ENCODE assay signal across 13 cellular contexts in genomic region chr1:156640842-156641706, GRCh38. TPM values are rescaled to one million over a fixed set of nuclear protein-coding genes. Genes with fewer than 3 reads are reported as not detected.
DNase-seq lines count a peak whose midpoint lies in the region; ATAC-seq, FAIRE-seq and TF ChIP-seq lines count a peak whose summit lies in the region.
"Had no signal": no experiment of that assay in that cellular context is flagged by ENCODE, and none has a peak within 500 bp of the region (broad histone marks: within the 10 kb centered on the region; RNA-seq: fewer than 3 reads in every experiment).

No MANE protein-coding gene starts in this region.

- H3K9me3 ChIP-seq in CD8-positive, alpha-beta memory T cell (ENCODE audit: low read length), result no peaks in the 10 kb centered on the region
- H3K9me3 ChIP-seq in small intestine (ENCODE audit: control insufficient read depth, low read depth), result no peaks in the 10 kb centered on the region

- H3K4me1 Mint-ChIP-seq in CD8-positive, alpha-beta memory T cell, result peaks cover 20 to 34% (median 22%) of the 10 kb centered on the region in 3 donors
- H3K4me1 Mint-ChIP-seq in T-cell (peaks cover 20 to 34% (median 33%) of the 10 kb centered on the region in 3 donors), progenitor cell of endocrine pancreas (ENCODE audit: low read depth) (peaks cover 3% of the 10 kb centered on the region)

- no peak overlapping the region for H3K27ac ChIP-seq in CD8-positive, alpha-beta memory T cell (ENCODE audit: low read depth, low read length)
- no peak overlapping the region for H3K27ac ChIP-seq in small intestine (ENCODE audit: low read depth in 1 of 2, low read length in 1 of 2)
- H3K27ac ChIP-seq: GM23248 had no signal

- no peak for DNase-seq in CD8-positive, alpha-beta memory T cell
- DNase-seq in T-cell, result no peak
- no peak for DNase-seq in progenitor cell of endocrine pancreas (ENCODE audit: low spot score, unreplicated experiment)
- DNase-seq in AG20443 (ENCODE audit: low spot score), result no peak
- no peak for DNase-seq in small intestine
- DNase-seq: MV-4-11 had no signal

- no peak for TF ChIP-seq CTCF in progenitor cell of endocrine pancreas (IDR thresholded peaks at IDR 0.05; ENCODE audit: unreplicated experiment)

- H3K27me3 Mint-ChIP-seq in CD8-positive, alpha-beta memory T cell, result peaks cover 75 to 86% of the 10 kb centered on the region in 2 donors
- H3K27me3 Mint-ChIP-seq in T-cell, result peaks cover 73 to 91% of the 10 kb centered on the region in 2 donors
- H3K27me3 Mint-ChIP-seq in progenitor cell of endocrine pancreas, result peaks cover 87% of the 10 kb centered on the region

- H3K4me1 ChIP-seq in CD8-positive, alpha-beta memory T cell (ENCODE audit: insufficient read depth, low read length), result peaks cover 18% of the 10 kb centered on the region
- no peaks in the 10 kb centered on the region for H3K4me1 ChIP-seq in small intestine (ENCODE audit: control insufficient read depth in 2 of 2, insufficient read depth in 1 of 2, low read depth in 1 of 2, low read length in 1 of 2)

- H3K36me3 ChIP-seq in CD8-positive, alpha-beta memory T cell (ENCODE audit: insufficient read depth, low read length), result no peaks in the 10 kb centered on the region
- peaks cover 0 to 3% of the 10 kb centered on the region in 2 donors for H3K36me3 ChIP-seq in small intestine (ENCODE audit: control insufficient read depth in 2 of 2, insufficient read depth in 2 of 2, low read length in 2 of 2)

- H3K9me3 Mint-ChIP-seq in CD8-positive, alpha-beta memory T cell, result peaks cover 0 to 4% (median 0%) of the 10 kb centered on the region in 5 donors
- H3K9me3 Mint-ChIP-seq in T-cell, result no peaks in the 10 kb centered on the region
- H3K9me3 Mint-ChIP-seq in progenitor cell of endocrine pancreas (ENCODE audit: low read depth), result no peaks in the 10 kb centered on the region

- no peaks in the 10 kb centered on the region for H3K36me3 Mint-ChIP-seq in CD8-positive, alpha-beta memory T cell
- H3K36me3 Mint-ChIP-seq in T-cell (no peaks in the 10 kb centered on the region), progenitor cell of endocrine pancreas (ENCODE audit: insufficient read depth) (no peaks in the 10 kb centered on the region)

- FAIRE-seq in small intestine (lab: Jason Lieb, UNC), result no peak

- CTCF ChIA-PET in CD8-positive, alpha-beta memory T cell (lab: Charles Lee), result interaction anchor here (0.8 to 1.3 kb wide), 4 partner anchors 15 to 85 kb away, joined by 3 to 4 read pairs (median 3); no protein-coding TSS in a partner anchor
- CTCF ChIA-PET in T-cell (lab: Charles Lee), result interaction anchor here (0.5 to 1.0 kb wide), 2 partner anchors 14 to 23 kb away, joined by 4 read pairs; no protein-coding TSS in a partner anchor

- peak overlapping the region; percentile 22 to 86 (median 67) for H3K4me3 Mint-ChIP-seq in CD8-positive, alpha-beta memory T cell
- H3K4me3 Mint-ChIP-seq in T-cell, result peak overlapping the region; percentile 56 to 81 (median 57)
- H3K4me3 Mint-ChIP-seq in progenitor cell of endocrine pancreas (ENCODE audit: low read depth), result peak overlapping the region; percentile 41

- WGBS in small intestine, 3 donors, result 37 to 47% (median 37%) methylated on average over 6 of the region's 6 CpGs

- no peak overlapping the region for H3K4me3 ChIP-seq in CD8-positive, alpha-beta memory T cell (ENCODE audit: low read length)
- H3K4me3 ChIP-seq in iPS-11a (ENCODE audit: low read depth, low read length) (peak overlapping the region; percentile 13), small intestine (ENCODE audit: low read depth in 1 of 2, low read length in 2 of 2) (no peak overlapping the region)
- H3K4me3 ChIP-seq: GM23248 had no signal

- peaks cover 55% of the 10 kb centered on the region for H3K27me3 ChIP-seq in CD8-positive, alpha-beta memory T cell (ENCODE audit: insufficient read depth, low read length, poor library complexity, severe bottlenecking)
- peaks cover 3 to 26% of the 10 kb centered on the region in 2 donors for H3K27me3 ChIP-seq in small intestine (ENCODE audit: control insufficient read depth in 2 of 2, insufficient read depth in 2 of 2, low read length in 2 of 2)

- ATAC-seq in T-cell (replicated peaks in 1 of 4), result no peak
- ATAC-seq in activated CD4-positive, CD25-positive, alpha-beta regulatory T cell treated with anti-CD3 and anti-CD28 coated beads, Interleukin-2, amount 50 U/mL, for 24 hours, result no peak
- ATAC-seq in HG03159 (IDR thresholded peaks at IDR 0.05; ENCODE audit: unreplicated experiment), result no peak

- H3K27ac Mint-ChIP-seq in CD8-positive, alpha-beta memory T cell, result peak overlapping the region in 1 of 8 donors; percentile 25
- H3K27ac Mint-ChIP-seq in T-cell, result peak overlapping the region in 1 of 2 donors; percentile 43
- H3K27ac Mint-ChIP-seq in progenitor cell of endocrine pancreas, result peak overlapping the region; percentile 29

- POLR2A ChIA-PET in CD8-positive, alpha-beta memory T cell (lab: Charles Lee), result no interaction called here
- POLR2A ChIA-PET in T-cell (lab: Charles Lee), result no interaction called here

RNA-seq across cellular contexts. Expression of gene BCAN, which starts 0.8 kb away (rescaled TPM):
- not detected for total RNA-seq in CD8-positive, alpha-beta memory T cell
- not detected for polyA plus RNA-seq in CD8-positive, alpha-beta memory T cell
- total RNA-seq in T-cell (not detected), progenitor cell of endocrine pancreas (not detected in 2 replicates)
- under 1 TPM in 1 of 3 donors, not detected in 2; 0.36 TPM for polyA plus RNA-seq in small intestine
- total RNA-seq: Daoy, fibroblast of villous mesenchyme, GM23248 had no signal
- polyA plus RNA-seq: GM23248 had no signal

RNA-seq across cellular contexts. Expression of gene HAPLN2, which starts 21.9 kb away (rescaled TPM):
- total RNA-seq in CD8-positive, alpha-beta memory T cell, result not detected
- not detected for polyA plus RNA-seq in CD8-positive, alpha-beta memory T cell
- total RNA-seq in T-cell, result under 1 TPM in 1 of 5 donors, not detected in 4; 0.33 TPM
- 0.38 and 0.93 TPM in 2 replicates for total RNA-seq in progenitor cell of endocrine pancreas
- 10 to 100 TPM in 2 of 3 donors, under 1 TPM in 1; 0.82 to 25.9 (median 12.5) TPM for polyA plus RNA-seq in small intestine
- total RNA-seq: fibroblast of villous mesenchyme, GM23248, urinary bladder had no signal
- polyA plus RNA-seq: GM23248 had no signal

RNA-seq across cellular contexts. Expression of gene NES, which starts 36.1 kb away (rescaled TPM):
- not detected for total RNA-seq in CD8-positive, alpha-beta memory T cell
- polyA plus RNA-seq in CD8-positive, alpha-beta memory T cell, result not detected
- under 1 TPM in 3 of 5 donors, not detected in 2; 0.10 to 0.35 (median 0.25) TPM for total RNA-seq in T-cell
- 33.9 and 39.2 TPM in 2 replicates for total RNA-seq in progenitor cell of endocrine pancreas
- 10 to 100 TPM in 1 of 3 donors, 1 to 10 TPM in 1, under 1 TPM in 1; 0.22 to 11.8 (median 1.1) TPM for polyA plus RNA-seq in small intestine

RNA-seq across cellular contexts. Expression of gene GPATCH4, which starts 39.8 kb away (rescaled TPM):
- 100 to 1,000 TPM; 123 to 131 TPM for total RNA-seq in CD8-positive, alpha-beta memory T cell
- polyA plus RNA-seq in CD8-positive, alpha-beta memory T cell, result 58.7 TPM
- 10 to 100 TPM; 34.3 to 41.6 (median 40.6) TPM for total RNA-seq in T-cell
- total RNA-seq in progenitor cell of endocrine pancreas, result 26.2 and 27.0 TPM in 2 replicates
- polyA plus RNA-seq in small intestine, result 10 to 100 TPM in 2 of 3 donors, 1 to 10 TPM in 1; 8.9 to 31.0 (median 11.1) TPM

RNA-seq across cellular contexts. Expression of gene NAXE, which starts 49.5 kb away (rescaled TPM):
- total RNA-seq in CD8-positive, alpha-beta memory T cell, result 10 to 100 TPM; 63.0 to 69.1 TPM
- polyA plus RNA-seq in CD8-positive, alpha-beta memory T cell, result 113 TPM
- total RNA-seq in T-cell, result 10 to 100 TPM; 32.4 to 47.7 (median 41.7) TPM
- total RNA-seq in progenitor cell of endocrine pancreas, result 108 and 115 TPM in 2 replicates
- 100 to 1,000 TPM in 1 of 3 donors, 10 to 100 TPM in 2; 94.2 to 105 (median 94.5) TPM for polyA plus RNA-seq in small intestine

Comparison
In these comparisons a context has a peak if more than half of its experiments do, and no peak if none do; other contexts are left out.
1. RNA of gene NES, which starts 36.1 kb away (total RNA-seq): 33.9 to 39.2 TPM in progenitor cell of endocrine pancreas; 0.10 to 0.35 TPM in T-cell and not detected in CD8-positive, alpha-beta memory T cell; every median in the first group is over 10 times any median in the second.
2. Peak in every context shown above with its lines, with median percentiles within 50 percentile points of each other: H3K4me3 Mint-ChIP-seq.